1 cellular context compared by ENCODE assay signal in genomic region chr17:16297367-16298139, GRCh38.
A peak's percentile ranks its signal among the peaks of the same experiment; 100 is the strongest.
TF ChIP-seq lines count a peak whose summit lies in the region.

No MANE protein-coding gene starts in this region.

TF ChIP-seq in HepG2, 621 proteins besides CTCF, POLR2A, EP300 and RAD21 (continued from another document and continues in another):
- TF ChIP-seq YY1 (IDR thresholded peaks at IDR 0.05; ENCODE audit: insufficient read depth, insufficient replicate concordance, low read depth, low read length) (peak; percentile 1), NFRKB (IDR thresholded peaks at IDR 0.05) (no peak), NR2F2 (IDR thresholded peaks at IDR 0.05; ENCODE audit: borderline replicate concordance, low read depth) (no peak; the same call in 1 of the 2 replicates), GPN1 (CRISPR knock-in tag; IDR thresholded peaks at IDR 0.05; ENCODE audit: borderline replicate concordance) (no peak), KDM4B (CRISPR knock-in tag; IDR thresholded peaks at IDR 0.05) (no peak; the same call in 1 of the 2 replicates), ZNF891 (CRISPR knock-in tag; IDR thresholded peaks at IDR 0.05) (no peak), BRF2 (CRISPR knock-in tag; IDR thresholded peaks at IDR 0.05) (0 out of 2 replicates have a peak, but pooled peaks have one; percentile 14), ARNTL (CRISPR knock-in tag; IDR thresholded peaks at IDR 0.05) (no peak; the same call in 1 of the 2 replicates), GATA4 (IDR thresholded peaks at IDR 0.05; ENCODE audit: borderline replicate concordance, low read depth) (0 out of 2 replicates have a peak, but pooled peaks have one; percentile 10), ZBTB4 (CRISPR knock-in tag; IDR thresholded peaks at IDR 0.05; ENCODE audit: borderline replicate concordance) (no peak), ZNF766 (CRISPR knock-in tag; IDR thresholded peaks at IDR 0.05; ENCODE audit: borderline replicate concordance) (0 out of 2 replicates have a peak, but pooled peaks have one; percentile 20), ZSCAN31 (CRISPR knock-in tag; IDR thresholded peaks at IDR 0.05; ENCODE audit: low read depth) (no peak), SKIL (CRISPR knock-in tag; IDR thresholded peaks at IDR 0.05; ENCODE audit: borderline replicate concordance) (0 out of 2 replicates have a peak, but pooled peaks have one; percentile 31), ZMAT3 (CRISPR knock-in tag; conservative IDR thresholded peaks at IDR 0.05) (no peak; the same call in 1 of the 2 replicates), SP4 (CRISPR knock-in tag; IDR thresholded peaks at IDR 0.05) (no peak; the same call in 1 of the 2 replicates), ZBTB20 (CRISPR knock-in tag; IDR thresholded peaks at IDR 0.05; ENCODE audit: borderline replicate concordance, low read depth) (0 out of 2 replicates have a peak, but pooled peaks have one; percentile 46), SNRNP70 (IDR thresholded peaks at IDR 0.05; ENCODE audit: low read depth, low read length) (no peak), ZNF17 (CRISPR knock-in tag; IDR thresholded peaks at IDR 0.05) (no peak), U2AF1 (optimal IDR thresholded peaks at IDR 0.05; ENCODE audit: low read depth, low read length) (no peak), ZNF670 (CRISPR knock-in tag; IDR thresholded peaks at IDR 0.05; ENCODE audit: borderline replicate concordance) (no peak), HNRNPUL1 (IDR thresholded peaks at IDR 0.05; ENCODE audit: low read depth, low read length) (no peak), SMAD9 (CRISPR knock-in tag; IDR thresholded peaks at IDR 0.05) (no peak), ZBTB14 (CRISPR knock-in tag; IDR thresholded peaks at IDR 0.05) (no peak), ZBTB7A (CRISPR knock-in tag; IDR thresholded peaks at IDR 0.05) (no peak), TOPORS (CRISPR knock-in tag; IDR thresholded peaks at IDR 0.05) (peak; percentile 73; the same call in 1 of the 2 replicates), SP140L (CRISPR knock-in tag; IDR thresholded peaks at IDR 0.05; ENCODE audit: borderline replicate concordance) (no peak), ZNF776 (CRISPR knock-in tag; IDR thresholded peaks at IDR 0.05) (peak; percentile 36; the same call in 1 of the 2 replicates), BRCA1 (CRISPR knock-in tag; IDR thresholded peaks at IDR 0.05) (peak; percentile 51; the same call in 1 of the 2 replicates), ZNF510 (CRISPR knock-in tag; IDR thresholded peaks at IDR 0.05; ENCODE audit: low read depth) (no peak), NR2C2 (CRISPR knock-in tag; IDR thresholded peaks at IDR 0.05; ENCODE audit: borderline replicate concordance) (0 out of 2 replicates have a peak, but pooled peaks have one; percentile 11), MAFF (IDR thresholded peaks at IDR 0.05; ENCODE audit: low read depth, low read length) (no peak), ZNF383 (CRISPR knock-in tag; IDR thresholded peaks at IDR 0.05; ENCODE audit: borderline replicate concordance) (no peak), ZNF263 (CRISPR knock-in tag; IDR thresholded peaks at IDR 0.05) (peak; percentile 80), HNRNPL (IDR thresholded peaks at IDR 0.05; ENCODE audit: low read depth, low read length) (no peak), PATZ1 (CRISPR knock-in tag; IDR thresholded peaks at IDR 0.05) (0 out of 2 replicates have a peak, but pooled peaks have one; percentile 8)
- TF ChIP-seq, protein P1, sequence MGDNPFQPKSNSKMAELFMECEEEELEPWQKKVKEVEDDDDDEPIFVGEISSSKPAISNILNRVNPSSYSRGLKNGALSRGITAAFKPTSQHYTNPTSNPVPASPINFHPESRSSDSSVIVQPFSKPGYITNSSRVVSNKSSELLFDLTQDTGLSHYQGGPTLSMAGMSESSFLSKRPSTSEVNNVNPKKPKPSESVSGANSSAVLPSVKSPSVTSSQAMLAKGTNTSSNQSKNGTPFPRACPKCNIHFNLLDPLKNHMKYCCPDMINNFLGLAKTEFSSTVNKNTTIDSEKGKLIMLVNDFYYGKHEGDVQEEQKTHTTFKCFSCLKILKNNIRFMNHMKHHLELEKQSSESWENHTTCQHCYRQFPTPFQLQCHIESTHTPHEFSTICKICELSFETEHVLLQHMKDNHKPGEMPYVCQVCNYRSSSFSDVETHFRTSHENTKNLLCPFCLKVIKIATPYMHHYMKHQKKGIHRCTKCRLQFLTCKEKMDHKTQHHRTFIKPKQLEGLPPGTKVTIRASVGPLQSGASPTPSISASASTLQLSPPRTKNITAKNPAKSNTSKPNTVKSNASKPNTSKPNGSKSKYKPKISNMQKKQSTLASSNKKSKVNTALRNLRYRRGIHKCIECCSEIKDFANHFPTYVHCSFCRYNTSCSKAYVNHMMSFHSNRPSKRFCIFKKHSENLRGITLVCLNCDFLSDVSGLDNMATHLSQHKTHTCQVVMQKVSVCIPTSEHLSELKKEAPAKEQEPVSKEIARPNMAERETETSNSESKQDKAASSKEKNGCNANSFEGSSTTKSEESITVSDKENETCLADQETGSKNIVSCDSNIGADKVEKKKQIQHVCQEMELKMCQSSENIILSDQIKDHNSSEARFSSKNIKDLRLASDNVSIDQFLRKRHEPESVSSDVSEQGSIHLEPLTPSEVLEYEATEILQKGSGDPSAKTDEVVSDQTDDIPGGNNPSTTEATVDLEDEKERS (CRISPR knock-in tag; IDR thresholded peaks at IDR 0.05): 0 out of 2 replicates have a peak, but pooled peaks have one; percentile 25
- TF ChIP-seq, protein P2, sequence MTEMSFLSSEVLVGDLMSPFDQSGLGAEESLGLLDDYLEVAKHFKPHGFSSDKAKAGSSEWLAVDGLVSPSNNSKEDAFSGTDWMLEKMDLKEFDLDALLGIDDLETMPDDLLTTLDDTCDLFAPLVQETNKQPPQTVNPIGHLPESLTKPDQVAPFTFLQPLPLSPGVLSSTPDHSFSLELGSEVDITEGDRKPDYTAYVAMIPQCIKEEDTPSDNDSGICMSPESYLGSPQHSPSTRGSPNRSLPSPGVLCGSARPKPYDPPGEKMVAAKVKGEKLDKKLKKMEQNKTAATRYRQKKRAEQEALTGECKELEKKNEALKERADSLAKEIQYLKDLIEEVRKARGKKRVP (CRISPR knock-in tag; IDR thresholded peaks at IDR 0.05): 0 out of 4 replicates have a peak, but pooled peaks of 1 of the 2 experiments have one; percentile 10
- TF ChIP-seq, protein P3, sequence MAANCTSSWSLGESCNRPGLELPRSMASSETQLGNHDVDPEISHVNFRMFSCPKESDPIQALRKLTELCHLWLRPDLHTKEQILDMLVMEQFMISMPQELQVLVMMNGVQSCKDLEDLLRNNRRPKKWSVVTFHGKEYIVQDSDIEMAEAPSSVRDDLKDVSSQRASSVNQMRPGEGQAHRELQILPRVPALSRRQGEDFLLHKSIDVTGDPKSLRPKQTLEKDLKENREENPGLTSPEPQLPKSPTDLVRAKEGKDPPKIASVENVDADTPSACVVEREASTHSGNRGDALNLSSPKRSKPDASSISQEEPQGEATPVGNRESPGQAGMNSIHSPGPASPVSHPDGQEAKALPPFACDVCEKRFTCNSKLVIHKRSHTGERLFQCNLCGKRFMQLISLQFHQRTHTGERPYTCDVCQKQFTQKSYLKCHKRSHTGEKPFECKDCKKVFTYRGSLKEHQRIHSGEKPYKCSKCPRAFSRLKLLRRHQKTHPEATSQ (CRISPR knock-in tag; IDR thresholded peaks at IDR 0.05; ENCODE audit: borderline replicate concordance): no peak
- TF ChIP-seq, protein P4, sequence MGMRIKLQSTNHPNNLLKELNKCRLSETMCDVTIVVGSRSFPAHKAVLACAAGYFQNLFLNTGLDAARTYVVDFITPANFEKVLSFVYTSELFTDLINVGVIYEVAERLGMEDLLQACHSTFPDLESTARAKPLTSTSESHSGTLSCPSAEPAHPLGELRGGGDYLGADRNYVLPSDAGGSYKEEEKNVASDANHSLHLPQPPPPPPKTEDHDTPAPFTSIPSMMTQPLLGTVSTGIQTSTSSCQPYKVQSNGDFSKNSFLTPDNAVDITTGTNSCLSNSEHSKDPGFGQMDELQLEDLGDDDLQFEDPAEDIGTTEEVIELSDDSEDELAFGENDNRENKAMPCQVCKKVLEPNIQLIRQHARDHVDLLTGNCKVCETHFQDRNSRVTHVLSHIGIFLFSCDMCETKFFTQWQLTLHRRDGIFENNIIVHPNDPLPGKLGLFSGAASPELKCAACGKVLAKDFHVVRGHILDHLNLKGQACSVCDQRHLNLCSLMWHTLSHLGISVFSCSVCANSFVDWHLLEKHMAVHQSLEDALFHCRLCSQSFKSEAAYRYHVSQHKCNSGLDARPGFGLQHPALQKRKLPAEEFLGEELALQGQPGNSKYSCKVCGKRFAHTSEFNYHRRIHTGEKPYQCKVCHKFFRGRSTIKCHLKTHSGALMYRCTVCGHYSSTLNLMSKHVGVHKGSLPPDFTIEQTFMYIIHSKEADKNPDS (CRISPR knock-in tag; IDR thresholded peaks at IDR 0.05): no peak
- TF ChIP-seq, protein P5, sequence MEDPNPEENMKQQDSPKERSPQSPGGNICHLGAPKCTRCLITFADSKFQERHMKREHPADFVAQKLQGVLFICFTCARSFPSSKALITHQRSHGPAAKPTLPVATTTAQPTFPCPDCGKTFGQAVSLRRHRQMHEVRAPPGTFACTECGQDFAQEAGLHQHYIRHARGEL (CRISPR knock-in tag; IDR thresholded peaks at IDR 0.05): no peak
- TF ChIP-seq, protein P6, sequence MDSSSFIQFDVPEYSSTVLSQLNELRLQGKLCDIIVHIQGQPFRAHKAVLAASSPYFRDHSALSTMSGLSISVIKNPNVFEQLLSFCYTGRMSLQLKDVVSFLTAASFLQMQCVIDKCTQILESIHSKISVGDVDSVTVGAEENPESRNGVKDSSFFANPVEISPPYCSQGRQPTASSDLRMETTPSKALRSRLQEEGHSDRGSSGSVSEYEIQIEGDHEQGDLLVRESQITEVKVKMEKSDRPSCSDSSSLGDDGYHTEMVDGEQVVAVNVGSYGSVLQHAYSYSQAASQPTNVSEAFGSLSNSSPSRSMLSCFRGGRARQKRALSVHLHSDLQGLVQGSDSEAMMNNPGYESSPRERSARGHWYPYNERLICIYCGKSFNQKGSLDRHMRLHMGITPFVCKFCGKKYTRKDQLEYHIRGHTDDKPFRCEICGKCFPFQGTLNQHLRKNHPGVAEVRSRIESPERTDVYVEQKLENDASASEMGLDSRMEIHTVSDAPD (CRISPR knock-in tag; IDR thresholded peaks at IDR 0.05): peak; percentile 90; the same call in 1 of the 2 replicates
